In genomic region chr4:140637836-140638235, GRCh38 we compare ENCODE assay signal across 8 cellular contexts.
A peak's percentile ranks its signal among the peaks of the same experiment; 100 is the strongest.
DNase-seq lines count a peak whose midpoint lies in the region; FAIRE-seq and TF ChIP-seq lines count a peak whose summit lies in the region.

No MANE protein-coding gene starts in this region.

- H3K27ac ChIP-seq in keratinocyte (ENCODE audit: control insufficient read depth, insufficient read depth, low read length) = no peak overlapping the region

- H3K9me3 Mint-ChIP-seq in activated T-helper 1 cell treated with anti-CD3 and anti-CD28 coated beads, Interleukin-12 subunit alpha, Interleukin-12 subunit beta, Interleukin-2, Interleukin-4 antibody, amounts not matched to agents 30 ng/mL and 10 ng/mL and 1 ng/mL, durations not matched to agents 14 hours and 24 hours and 36 hours = no peaks in the 10 kb centered on the region

- no peak overlapping the region for H3K4me2 ChIP-seq in keratinocyte (ENCODE audit: control insufficient read depth, extremely low read depth, insufficient read depth, low read depth, low read length)

- H3K9ac ChIP-seq in keratinocyte (ENCODE audit: control insufficient read depth, extremely low read depth, insufficient read depth, low read length) = no peak overlapping the region

- dilution Hi-C loops in keratinocyte (cut with MboI; ENCODE audit: extremely low pct_ligation_motif_present, low sequenced_read_pairs) = no loop called here

- in situ Hi-C loops in ACHN (cut with HindIII; ENCODE audit: low pct_ligation_motif_present, low pct_unique_long_range_greater_than_20kb, low sequenced_read_pairs) = no loop called here

- FAIRE-seq in keratinocyte (lab: Jason Lieb, UNC) = peak; percentile 61

- no peaks in the 10 kb centered on the region for H3K9me3 ChIP-seq in keratinocyte (ENCODE audit: control insufficient read depth, low read depth, low read length)

- no peak overlapping the region for H3K4me3 ChIP-seq in keratinocyte (ENCODE audit: control insufficient read depth in 2 of 3, extremely low read depth in 1 of 3, insufficient read depth in 2 of 3, low read depth in 1 of 3, low read length in 3 of 3)

- H3K27me3 ChIP-seq in keratinocyte (ENCODE audit: control insufficient read depth, extremely low read depth, insufficient read depth, low read length) = no peaks in the 10 kb centered on the region

- H3K4me3 Mint-ChIP-seq in activated T-helper 1 cell treated with anti-CD3 and anti-CD28 coated beads, Interleukin-12 subunit alpha, Interleukin-12 subunit beta, Interleukin-2, Interleukin-4 antibody, amounts not matched to agents 30 ng/mL and 10 ng/mL and 1 ng/mL, durations not matched to agents 14 hours and 24 hours and 36 hours = no peak overlapping the region

- intact Hi-C loops in activated T-helper 1 cell treated with anti-CD3 and anti-CD28 coated beads, Interleukin-12 subunit alpha, Interleukin-12 subunit beta, Interleukin-2, Interleukin-4 antibody, amounts not matched to agents 30 ng/mL and 10 ng/mL and 1 ng/mL, durations not matched to agents 14 hours and 24 hours and 36 hours (cut with micrococcal nuclease) = loop anchor here (1.0 kb wide), 1 partner anchor 278 kb away; no protein-coding TSS in a partner anchor

- no peak overlapping the region for H2AFZ ChIP-seq in keratinocyte (ENCODE audit: control insufficient read depth, low read length)

- no peaks in the 10 kb centered on the region for H3K9me1 ChIP-seq in keratinocyte (ENCODE audit: control insufficient read depth, extremely low read depth, insufficient read depth, low read length)

- H3K27ac Mint-ChIP-seq in activated T-helper 1 cell treated with anti-CD3 and anti-CD28 coated beads, Interleukin-12 subunit alpha, Interleukin-12 subunit beta, Interleukin-2, Interleukin-4 antibody, amounts not matched to agents 30 ng/mL and 10 ng/mL and 1 ng/mL, durations not matched to agents 14 hours and 24 hours and 36 hours = no peak overlapping the region

- no peaks in the 10 kb centered on the region for H3K4me1 Mint-ChIP-seq in activated T-helper 1 cell treated with anti-CD3 and anti-CD28 coated beads, Interleukin-12 subunit alpha, Interleukin-12 subunit beta, Interleukin-2, Interleukin-4 antibody, amounts not matched to agents 30 ng/mL and 10 ng/mL and 1 ng/mL, durations not matched to agents 14 hours and 24 hours and 36 hours (ENCODE audit: low read depth)

- no peaks in the 10 kb centered on the region for H3K27me3 Mint-ChIP-seq in activated T-helper 1 cell treated with anti-CD3 and anti-CD28 coated beads, Interleukin-12 subunit alpha, Interleukin-12 subunit beta, Interleukin-2, Interleukin-4 antibody, amounts not matched to agents 30 ng/mL and 10 ng/mL and 1 ng/mL, durations not matched to agents 14 hours and 24 hours and 36 hours (ENCODE audit: insufficient read depth)

- peaks cover 8% of the 10 kb centered on the region for H3K4me1 ChIP-seq in keratinocyte (ENCODE audit: control insufficient read depth, extremely low read depth, insufficient read depth, low read length)

- H4K20me1 ChIP-seq in keratinocyte (ENCODE audit: control insufficient read depth, extremely low read depth, insufficient read depth, low read length) = no peaks in the 10 kb centered on the region

- no peaks in the 10 kb centered on the region for H3K36me3 Mint-ChIP-seq in activated T-helper 1 cell treated with anti-CD3 and anti-CD28 coated beads, Interleukin-12 subunit alpha, Interleukin-12 subunit beta, Interleukin-2, Interleukin-4 antibody, amounts not matched to agents 30 ng/mL and 10 ng/mL and 1 ng/mL, durations not matched to agents 14 hours and 24 hours and 36 hours (ENCODE audit: low read depth)

- no peaks in the 10 kb centered on the region for H3K79me2 ChIP-seq in keratinocyte (ENCODE audit: control insufficient read depth, insufficient read depth, low read length)

- TF ChIP-seq CTCF in keratinocyte (optimal IDR thresholded peaks at IDR 0.05 in 1 of 3, IDR thresholded peaks at IDR 0.05 in 1 of 3, conservative IDR thresholded peaks at IDR 0.05 in 1 of 3; ENCODE audit: extremely low read depth in 1 of 3, insufficient read depth in 2 of 3, low read length in 3 of 3) = peak; percentile 32 to 84 (median 55)

- peaks cover 0 to 10% of the 10 kb centered on the region in 2 experiments for H3K36me3 ChIP-seq in keratinocyte (ENCODE audit: control insufficient read depth in 2 of 2, extremely low read depth in 1 of 2, insufficient read depth in 2 of 2, low read length in 2 of 2)

- peak; percentile 40 for DNase-seq in ACHN
- peak; percentile 18 for DNase-seq in GDM1 (lab: John Stamatoyannopoulos, UW)
- peak; percentile 13 for DNase-seq in HCEC 1CT
- DNase-seq in NCI-H2029 (lab: John Stamatoyannopoulos, UW) = peak; percentile 1
- DNase-seq in activated T-helper 1 cell treated with anti-CD3 and anti-CD28 coated beads, Interleukin-12 subunit alpha, Interleukin-12 subunit beta, Interleukin-2, Interleukin-4 antibody, amounts not matched to agents 30 ng/mL and 10 ng/mL and 1 ng/mL, durations not matched to agents 14 hours and 24 hours and 36 hours (ENCODE audit: low spot score) = peak; percentile 8
- DNase-seq in keratinocyte (ENCODE audit: low read depth, low spot score) = no peak
- DNase-seq in activated effector memory CD4-positive, alpha-beta T cell treated with anti-CD3 and anti-CD28 coated beads, Interleukin-2, amount 50 U/mL, for 16 hours = no peak
- no peak for DNase-seq in stimulated activated naive CD4-positive, alpha-beta T cell treated with Interleukin-2 at 50 U/mL for 16 hours (lab: John Stamatoyannopoulos, UW)

Comparison
In these comparisons a context has a peak if more than half of its experiments do, and no peak if none do; other contexts are left out.
1. DNase-seq: peak in ACHN (single experiment), GDM1 (single experiment), HCEC 1CT (single experiment), NCI-H2029 (single experiment) and activated T-helper 1 cell treated with anti-CD3 and anti-CD28 coated beads, Interleukin-12 subunit alpha, Interleukin-12 subunit beta, Interleukin-2, Interleukin-4 antibody, amounts not matched to agents 30 ng/mL and 10 ng/mL and 1 ng/mL, durations not matched to agents 14 hours and 24 hours and 36 hours (single experiment); none in keratinocyte (single experiment), activated effector memory CD4-positive, alpha-beta T cell treated with anti-CD3 and anti-CD28 coated beads, Interleukin-2, amount 50 U/mL, for 16 hours (single experiment) and stimulated activated naive CD4-positive, alpha-beta T cell treated with Interleukin-2 at 50 U/mL for 16 hours (single experiment).